ENCODE assay signal across 19 cellular contexts in genomic region chr16:78743556-78743955, GRCh38.
DNase-seq lines count a peak whose midpoint lies in the region; ATAC-seq, FAIRE-seq and TF ChIP-seq lines count a peak whose summit lies in the region.
"Had no signal": no experiment of that assay in that cellular context is flagged by ENCODE, and none has a peak within 500 bp of the region (broad histone marks: within the 10 kb centered on the region; RNA-seq: fewer than 3 reads in every experiment).

No MANE protein-coding gene starts in this region.

- H3K27me3 ChIP-seq in stomach (no peaks in the 10 kb centered on the region), pancreas (no peaks in the 10 kb centered on the region)
- H3K27me3 ChIP-seq: right atrium auricular region had no signal

- H3K36me3 ChIP-seq in stomach (no peaks in the 10 kb centered on the region), pancreas (no peaks in the 10 kb centered on the region)
- H3K36me3 ChIP-seq: right atrium auricular region had no signal

- TF ChIP-seq CTCF in activated B cell treated with CpG ODN at 0.5 μM for 24 hours (IDR thresholded peaks at IDR 0.05) (no peak), stomach (IDR thresholded peaks at IDR 0.05) (no peak), pancreas (IDR thresholded peaks at IDR 0.05) (no peak)

- H3K4me1 Mint-ChIP-seq in activated naive CD4-positive, alpha-beta T cell treated with anti-CD3 and anti-CD28 coated beads, Interleukin-2, amount 50 U/mL, for 24 hours, result peaks cover 29% of the 10 kb centered on the region
- H3K4me1 Mint-ChIP-seq in activated naive CD4-positive, alpha-beta T cell treated with anti-CD3 and anti-CD28 coated beads for 36 hours (ENCODE audit: low read depth), result peaks cover 24% of the 10 kb centered on the region
- H3K4me1 Mint-ChIP-seq in activated B cell treated with CpG ODN at 0.5 μM for 24 hours (peaks cover 56% of the 10 kb centered on the region), immature natural killer cell (peaks cover 30 to 33% of the 10 kb centered on the region in 2 donors)

- no peaks in the 10 kb centered on the region for H3K36me3 Mint-ChIP-seq in activated naive CD4-positive, alpha-beta T cell treated with anti-CD3 and anti-CD28 coated beads, Interleukin-2, amount 50 U/mL, for 24 hours
- H3K36me3 Mint-ChIP-seq in activated naive CD4-positive, alpha-beta T cell treated with anti-CD3 and anti-CD28 coated beads for 36 hours (ENCODE audit: low read depth), result peaks cover 1% of the 10 kb centered on the region
- no peaks in the 10 kb centered on the region for H3K36me3 Mint-ChIP-seq in activated B cell treated with CpG ODN at 0.5 μM for 24 hours (ENCODE audit: low read depth)
- no peaks in the 10 kb centered on the region for H3K36me3 Mint-ChIP-seq in immature natural killer cell

- intact Hi-C loops in activated naive CD4-positive, alpha-beta T cell treated with anti-CD3 and anti-CD28 coated beads for 36 hours (cut with micrococcal nuclease), result loop anchor here (2.0 kb wide), 1 partner anchor 39 kb away; no protein-coding TSS in a partner anchor
- intact Hi-C loops in activated B cell treated with CpG ODN at 0.5 μM for 24 hours (cut with micrococcal nuclease), result loop anchor here (10.0 kb wide), 2 partner anchors 221 to 649 kb away; partner anchors contain the start of gene WWOX
- intact Hi-C loops in stomach (cut with DNase I; ENCODE audit: low total_unique reads), result no loop called here
- intact Hi-C loops in pancreas (cut with DNase I), result no loop called here

- TF ChIP-seq EP300 in stomach (IDR thresholded peaks at IDR 0.05), result no peak

- DNase-seq in activated naive CD4-positive, alpha-beta T cell treated with anti-CD3 and anti-CD28 coated beads for 36 hours, result no peak
- DNase-seq in activated B cell treated with CpG ODN at 0.5 μM for 24 hours (no peak), immature natural killer cell (no peak), stomach (no peak), pancreas (no peak), HT-29 (ENCODE audit: low spot score) (no peak)
- DNase-seq in central memory CD4-positive, alpha-beta T cell, result no peak
- DNase-seq: dermis blood vessel endothelial cell, EL, midbrain, NCI-H1694 treated with DMSO at 0.1 percent for 48 hours, NCI-H446, occipital lobe, SW 1271 had no signal

- FAIRE-seq in pancreas (lab: Jason Lieb, UNC), result no peak
- FAIRE-seq: frontal cortex had no signal

- ATAC-seq in activated B cell treated with CpG ODN at 0.5 μM for 24 hours (ENCODE audit: low read depth) (no peak), pancreas (no peak)
- ATAC-seq: GM23338 had no signal

- POLR2A ChIA-PET in activated B cell treated with CpG ODN at 0.5 μM for 24 hours (lab: Charles Lee), result no interaction called here

- H3K9me3 ChIP-seq in stomach, result no peaks in the 10 kb centered on the region
- no peaks in the 10 kb centered on the region for H3K9me3 ChIP-seq in pancreas
- H3K9me3 ChIP-seq: right atrium auricular region had no signal

- H3K9me3 Mint-ChIP-seq in activated naive CD4-positive, alpha-beta T cell treated with anti-CD3 and anti-CD28 coated beads, Interleukin-2, amount 50 U/mL, for 24 hours, result no peaks in the 10 kb centered on the region
- no peaks in the 10 kb centered on the region for H3K9me3 Mint-ChIP-seq in activated naive CD4-positive, alpha-beta T cell treated with anti-CD3 and anti-CD28 coated beads for 36 hours
- H3K9me3 Mint-ChIP-seq in activated B cell treated with CpG ODN at 0.5 μM for 24 hours (peaks cover 8% of the 10 kb centered on the region), immature natural killer cell (no peaks in the 10 kb centered on the region)
- H3K9me3 Mint-ChIP-seq: GM23338; stimulated activated naive CD8-positive, alpha-beta T cell treated with anti-CD3 and anti-CD28 coated beads, Interleukin-15, amount 100 ng/mL, for 72 hours had no signal

- no peak for TF ChIP-seq POLR2A in stomach (IDR thresholded peaks at IDR 0.05)

- H3K27ac Mint-ChIP-seq in activated naive CD4-positive, alpha-beta T cell treated with anti-CD3 and anti-CD28 coated beads, Interleukin-2, amount 50 U/mL, for 24 hours, result peak overlapping the region; percentile 78
- H3K27ac Mint-ChIP-seq in activated naive CD4-positive, alpha-beta T cell treated with anti-CD3 and anti-CD28 coated beads for 36 hours, result no peak overlapping the region
- H3K27ac Mint-ChIP-seq in activated B cell treated with CpG ODN at 0.5 μM for 24 hours (peak overlapping the region; percentile 91), immature natural killer cell (peak overlapping the region; percentile 82 to 92 (median 91))
- H3K27ac Mint-ChIP-seq: GM23338 had no signal

- no peak overlapping the region for H3K4me3 ChIP-seq in stomach
- H3K4me3 ChIP-seq in pancreas, result no peak overlapping the region
- H3K4me3 ChIP-seq: GM23338, right atrium auricular region had no signal

- H3K4me1 ChIP-seq in stomach (peaks cover 0 to 11% (median 6%) of the 10 kb centered on the region in 4 donors), pancreas (no peaks in the 10 kb centered on the region)
- H3K4me1 ChIP-seq: right atrium auricular region had no signal

- H3K27ac ChIP-seq in stomach, result peak overlapping the region in 3 of 5 donors; percentile 50 to 83 (median 78)
- no peak overlapping the region for H3K27ac ChIP-seq in pancreas
- H3K27ac ChIP-seq: right atrium auricular region had no signal

- peak overlapping the region; percentile 74 for H3K4me3 Mint-ChIP-seq in activated naive CD4-positive, alpha-beta T cell treated with anti-CD3 and anti-CD28 coated beads, Interleukin-2, amount 50 U/mL, for 24 hours
- no peak overlapping the region for H3K4me3 Mint-ChIP-seq in activated naive CD4-positive, alpha-beta T cell treated with anti-CD3 and anti-CD28 coated beads for 36 hours
- H3K4me3 Mint-ChIP-seq in activated B cell treated with CpG ODN at 0.5 μM for 24 hours (peak overlapping the region; percentile 81), immature natural killer cell (peak overlapping the region; percentile 78 to 90 (median 83))
- H3K4me3 Mint-ChIP-seq: GM23338 had no signal

- WGBS in stomach, 5 donors, result 84 to 87% (median 86%) methylated on average over 4 of the region's 4 CpGs
- WGBS in pancreas, 2 donors, result 82 to 87% methylated on average over 4 of the region's 4 CpGs

- CTCF ChIA-PET in activated naive CD4-positive, alpha-beta T cell treated with anti-CD3 and anti-CD28 coated beads for 36 hours (lab: Charles Lee), result no interaction called here
- CTCF ChIA-PET in activated B cell treated with CpG ODN at 0.5 μM for 24 hours (lab: Charles Lee), result interaction anchor here (0.6 kb wide), 1 partner anchor 279 kb away, joined by 3 read pairs; no protein-coding TSS in a partner anchor

- no peaks in the 10 kb centered on the region for H3K27me3 Mint-ChIP-seq in activated naive CD4-positive, alpha-beta T cell treated with anti-CD3 and anti-CD28 coated beads, Interleukin-2, amount 50 U/mL, for 24 hours
- no peaks in the 10 kb centered on the region for H3K27me3 Mint-ChIP-seq in activated naive CD4-positive, alpha-beta T cell treated with anti-CD3 and anti-CD28 coated beads for 36 hours (ENCODE audit: low read depth)
- H3K27me3 Mint-ChIP-seq in activated B cell treated with CpG ODN at 0.5 μM for 24 hours (no peaks in the 10 kb centered on the region), immature natural killer cell (ENCODE audit: low read depth in 3 of 3) (peaks cover 5 to 11% (median 10%) of the 10 kb centered on the region in 3 donors)
- H3K27me3 Mint-ChIP-seq: stimulated activated naive CD8-positive, alpha-beta T cell treated with anti-CD3 and anti-CD28 coated beads, Interleukin-15, amount 100 ng/mL, for 72 hours had no signal

Comparison
In these comparisons a context has a peak if more than half of its experiments do, and no peak if none do; other contexts are left out.
1. H3K27ac ChIP-seq: peak in stomach (3 of 5); none in pancreas (0 of 4).
2. intact Hi-C loops: an anchor here in activated naive CD4-positive, alpha-beta T cell treated with anti-CD3 and anti-CD28 coated beads for 36 hours (2.0 kb wide) and activated B cell treated with CpG ODN at 0.5 μM for 24 hours (10.0 kb wide); none called in stomach and pancreas.